9 cellular contexts compared by ENCODE assay signal in genomic region chr10:17430647-17431355, GRCh38. TPM values are rescaled to one million over a fixed set of nuclear protein-coding genes. Genes with fewer than 3 reads are reported as not detected.
A peak's percentile ranks its signal among the peaks of the same experiment; 100 is the strongest.
DNase-seq lines count a peak whose midpoint lies in the region; ATAC-seq and TF ChIP-seq lines count a peak whose summit lies in the region.
"Had no signal": no experiment of that assay in that cellular context is flagged by ENCODE, and none has a peak within 500 bp of the region (broad histone marks: within the 10 kb centered on the region; RNA-seq: fewer than 3 reads in every experiment).

No MANE protein-coding gene starts in this region.

- H3K79me2 ChIP-seq in KMS-11 (ENCODE audit: insufficient read depth, low read depth), result no peaks in the 10 kb centered on the region

- peak; percentile 85 for TF ChIP-seq CTCF in KMS-11 (conservative IDR thresholded peaks at IDR 0.05; ENCODE audit: low read depth, low read length)

- H3K36me3 ChIP-seq in ES-I3 (ENCODE audit: insufficient read depth, low read length), result no peaks in the 10 kb centered on the region
- H3K36me3 ChIP-seq in KMS-11 (ENCODE audit: insufficient read depth), result no peaks in the 10 kb centered on the region

- no peaks in the 10 kb centered on the region for H3K36me3 Mint-ChIP-seq in immature natural killer cell

- peaks cover 64 to 66% of the 10 kb centered on the region in 2 donors for H3K4me1 Mint-ChIP-seq in immature natural killer cell

- no peaks in the 10 kb centered on the region for H3K9me3 Mint-ChIP-seq in immature natural killer cell

- H3K4me3 ChIP-seq in KMS-11 (IDR thresholded peaks at IDR 0.05; ENCODE audit: insufficient read depth, low read depth, low read length), result no peak overlapping the region

- no peaks in the 10 kb centered on the region for H3K27me3 ChIP-seq in KMS-11 (ENCODE audit: insufficient read depth, low read depth)

- H2AFZ ChIP-seq in KMS-11 (ENCODE audit: low read depth), result no peak overlapping the region

- no peak for ATAC-seq in GM19452 (IDR thresholded peaks at IDR 0.05; ENCODE audit: unreplicated experiment)
- no peak for ATAC-seq in HG02588 (IDR thresholded peaks at IDR 0.05; ENCODE audit: unreplicated experiment)

- no peaks in the 10 kb centered on the region for H4K20me1 ChIP-seq in KMS-11 (ENCODE audit: insufficient read depth)

- DNase-seq in T-helper 9 cell (peak; percentile 58), brain pericyte (ENCODE audit: low read depth, low spot score) (peak; percentile 66), immature natural killer cell (peak; percentile 49 to 63 (median 60))
- DNase-seq in stimulated activated CD4-positive, alpha-beta T cell treated with anti-CD3 and anti-CD28 coated beads, Interleukin-12 subunit alpha, Interleukin-12 subunit beta, amount 100 ng/mL, for 4 hours, result peak; percentile 61

- peak overlapping the region; percentile 4 to 88 (median 40) for H3K27ac Mint-ChIP-seq in immature natural killer cell

- peaks cover 0 to 9% (median 0%) of the 10 kb centered on the region in 3 donors for H3K27me3 Mint-ChIP-seq in immature natural killer cell (ENCODE audit: low read depth in 3 of 3)

- H3K4me1 ChIP-seq in ES-I3 (ENCODE audit: insufficient read depth, low read length), result no peaks in the 10 kb centered on the region
- H3K4me1 ChIP-seq in KMS-11 (ENCODE audit: low read depth, poor library complexity, severe bottlenecking), result no peaks in the 10 kb centered on the region

- H3K9ac ChIP-seq in ES-I3 (ENCODE audit: low read depth, low read length) (0 out of 2 replicates have a peak overlapping the region, but pooled peaks have one; percentile 25), KMS-11 (no peak overlapping the region)

- H3K27ac ChIP-seq in KMS-11, result no peak overlapping the region

- H3K9me3 ChIP-seq in ES-I3 (ENCODE audit: control insufficient read depth, insufficient read depth, low read length), result no peaks in the 10 kb centered on the region

- H3K4me3 Mint-ChIP-seq in immature natural killer cell, result peak overlapping the region; percentile 10 to 85 (median 46)
- H3K4me3 Mint-ChIP-seq: dendritic cell treated with granulocyte-macrophage colony-stimulating factor and Interleukin-4, amounts not matched to agents 40 ng/mL and 50 ng/mL, for 4 days had no signal

- H3K4me2 ChIP-seq in KMS-11, result no peak overlapping the region

RNA-seq across cellular contexts. Expression of gene ST8SIA6, which starts 23.6 kb away (rescaled TPM):
- 10 to 100 TPM in 2 of 3 donors, 1 to 10 TPM in 1; 2.1 to 19.0 (median 16.4) TPM for polyA plus RNA-seq in immature natural killer cell
